Comparison of ENCODE assay signal across 19 cellular contexts in the genomic region with DNA sequence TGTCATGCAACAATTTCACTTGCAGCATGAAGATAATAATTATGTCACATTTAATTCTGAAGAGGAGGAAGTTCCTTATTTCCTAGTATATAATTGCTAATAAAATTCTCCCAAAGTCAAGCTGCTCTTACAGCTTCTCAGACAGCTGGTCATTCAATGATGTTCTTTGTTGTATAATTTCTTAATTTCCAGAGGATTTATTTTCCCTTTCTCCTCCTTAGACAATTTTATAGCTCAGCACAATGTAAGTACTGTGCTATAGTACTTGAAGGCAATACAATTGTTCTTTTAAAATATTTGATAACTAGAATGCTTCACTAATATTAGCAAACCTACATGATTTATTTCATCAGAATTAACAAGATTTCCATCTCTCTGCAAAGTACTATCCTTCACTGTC.
DNase-seq lines count a peak whose midpoint lies in the region; ATAC-seq, FAIRE-seq and TF ChIP-seq lines count a peak whose summit lies in the region.
"Had no signal": no experiment of that assay in that cellular context is flagged by ENCODE, and none has a peak within 500 bp of the region (broad histone marks: within the 10 kb centered on the region; RNA-seq: fewer than 3 reads in every experiment).

No MANE protein-coding gene starts in this region.

- TF ChIP-seq POLR2A in endothelial cell of umbilical vein (IDR thresholded peaks at IDR 0.05; ENCODE audit: low read depth, low read length) (no peak), heart left ventricle (IDR thresholded peaks at IDR 0.05) (no peak)

- no peak overlapping the region for H3K9ac ChIP-seq in endothelial cell of umbilical vein (replicated peaks; ENCODE audit: extremely low read depth, insufficient read depth, low read length)

- H3K4me2 ChIP-seq in OCI-LY7 (ENCODE audit: low read length) (no peak overlapping the region), endothelial cell of umbilical vein (ENCODE audit: insufficient read depth, low read length) (no peak overlapping the region)

- H3K4me1 Mint-ChIP-seq in stimulated activated effector memory CD8-positive, alpha-beta T cell treated with anti-CD3 and anti-CD28 coated beads, Interleukin-12 subunit alpha, Interleukin-12 subunit beta, amount 100 ng/mL, for 72 hours, result peaks cover 6% of the 10 kb centered on the region

- BruUV-seq in OCI-LY7 (replicated peaks; lab: Mats Ljungman, UMichigan) (TSS peak; percentile 5), endothelial cell of umbilical vein (replicated peaks; lab: Mats Ljungman, UMichigan) (no TSS peak)

- no peak overlapping the region for H3K4me3 Mint-ChIP-seq in stimulated activated effector memory CD8-positive, alpha-beta T cell treated with anti-CD3 and anti-CD28 coated beads, Interleukin-12 subunit alpha, Interleukin-12 subunit beta, amount 100 ng/mL, for 72 hours
- H3K4me3 Mint-ChIP-seq: CD4-positive, alpha-beta memory T cell; IgD-negative memory B cell had no signal

- H3K27me3 ChIP-seq in endothelial cell of umbilical vein (ENCODE audit: control insufficient read depth in 2 of 2, insufficient read depth in 2 of 2, low read length in 2 of 2) (no peaks in the 10 kb centered on the region), heart left ventricle (no peaks in the 10 kb centered on the region)

- H3K4me1 ChIP-seq in OCI-LY7 (ENCODE audit: insufficient read depth, low read length, poor library complexity, severe bottlenecking) (no peaks in the 10 kb centered on the region), endothelial cell of umbilical vein (ENCODE audit: control insufficient read depth, extremely low read depth, insufficient read depth, low read length) (no peaks in the 10 kb centered on the region), heart left ventricle (peaks cover 0 to 13% (median 0%) of the 10 kb centered on the region in 12 donors)
- H3K4me1 ChIP-seq: Caco-2, HAP-1 had no signal

- H3K79me2 ChIP-seq in OCI-LY7 (ENCODE audit: insufficient read depth, low read depth, low read length) (no peaks in the 10 kb centered on the region), endothelial cell of umbilical vein (ENCODE audit: control insufficient read depth, insufficient read depth, low read length) (peaks cover 2% of the 10 kb centered on the region)

- ATAC-seq in stimulated activated effector memory CD8-positive, alpha-beta T cell treated with anti-CD3 and anti-CD28 coated beads, Interleukin-12 subunit alpha, Interleukin-12 subunit beta, amount 100 ng/mL, for 72 hours, result no peak
- no peak for ATAC-seq in heart left ventricle
- no peak for ATAC-seq in GM18511 (IDR thresholded peaks at IDR 0.05; ENCODE audit: unreplicated experiment)
- ATAC-seq: GM12878 had no signal

- H4K20me1 ChIP-seq in OCI-LY7 (ENCODE audit: insufficient read depth, low read length) (no peaks in the 10 kb centered on the region), endothelial cell of umbilical vein (replicated peaks; ENCODE audit: control insufficient read depth, extremely low read depth, insufficient read depth, low read length) (no peaks in the 10 kb centered on the region)

- H3K27ac Mint-ChIP-seq in stimulated activated effector memory CD8-positive, alpha-beta T cell treated with anti-CD3 and anti-CD28 coated beads, Interleukin-12 subunit alpha, Interleukin-12 subunit beta, amount 100 ng/mL, for 72 hours, result peak overlapping the region; percentile 6
- H3K27ac Mint-ChIP-seq: IgD-negative memory B cell had no signal

- H2AFZ ChIP-seq in OCI-LY7 (ENCODE audit: low read length) (no peak overlapping the region), endothelial cell of umbilical vein (ENCODE audit: low read depth, low read length) (no peak overlapping the region)

- DNase-seq in NCI-H1105 treated with DMSO at 0.1 percent for 48 hours (lab: John Stamatoyannopoulos, UW), result peak; percentile 2
- DNase-seq in NCI-H1105 (lab: John Stamatoyannopoulos, UW), result no peak
- DNase-seq in OCI-LY7 (ENCODE audit: low spot score), result no peak
- DNase-seq in endothelial cell of umbilical vein (ENCODE audit: low read depth, low spot score), result peak; percentile 16
- no peak for DNase-seq in stimulated activated effector memory CD8-positive, alpha-beta T cell treated with anti-CD3 and anti-CD28 coated beads, Interleukin-12 subunit alpha, Interleukin-12 subunit beta, amount 100 ng/mL, for 72 hours (ENCODE audit: low spot score in 2 of 2)
- no peak for DNase-seq in UCSD-AML1 (lab: John Stamatoyannopoulos, UW; ENCODE audit: unreplicated experiment)
- DNase-seq in heart left ventricle, result no peak
- DNase-seq: AML-193; C1 segment of cervical spinal cord; Caco-2; CD4-positive, alpha-beta memory T cell; DMS53 had no signal

- no peaks in the 10 kb centered on the region for H3K9me3 Mint-ChIP-seq in stimulated activated effector memory CD8-positive, alpha-beta T cell treated with anti-CD3 and anti-CD28 coated beads, Interleukin-12 subunit alpha, Interleukin-12 subunit beta, amount 100 ng/mL, for 72 hours

- no peaks in the 10 kb centered on the region for H3K9me1 ChIP-seq in endothelial cell of umbilical vein (replicated peaks; ENCODE audit: control insufficient read depth, extremely low read depth, insufficient read depth, low read length)

- no peak for FAIRE-seq in endothelial cell of umbilical vein (lab: Jason Lieb, UNC)
- FAIRE-seq: GM12878, GM18507, H1 had no signal

- CTCF ChIA-PET in OCI-LY7 (lab: Charles Lee; ENCODE audit: unreplicated experiment) (no interaction called here), endothelial cell of umbilical vein (lab: Charles Lee) (interaction anchor here (1.2 to 2.4 kb wide), 2 partner anchors 11 to 14 kb away, joined by 3 to 6 read pairs; no protein-coding TSS in a partner anchor)

- TF ChIP-seq CTCF in OCI-LY7 (conservative IDR thresholded peaks at IDR 0.05; ENCODE audit: low read length) (no peak), endothelial cell of umbilical vein (IDR thresholded peaks at IDR 0.05; ENCODE audit: extremely low read depth in 1 of 2, insufficient read depth in 1 of 2, low read depth in 1 of 2, low read length in 2 of 2) (no peak), heart left ventricle (IDR thresholded peaks at IDR 0.05) (no peak)

- H3K27ac ChIP-seq in OCI-LY7 (ENCODE audit: low read depth, low read length, poor library complexity, severe bottlenecking) (no peak overlapping the region), endothelial cell of umbilical vein (ENCODE audit: insufficient read depth, low read depth, low read length) (no peak overlapping the region), heart left ventricle (no peak overlapping the region)
- H3K27ac ChIP-seq: 22Rv1 had no signal

- H3K36me3 ChIP-seq in OCI-LY7 (ENCODE audit: insufficient read depth, low read length) (peaks cover 86% of the 10 kb centered on the region), endothelial cell of umbilical vein (ENCODE audit: control insufficient read depth in 2 of 2, extremely low read depth in 1 of 2, insufficient read depth in 2 of 2, low read length in 2 of 2) (peaks cover 0 to 2% of the 10 kb centered on the region in 2 experiments), heart left ventricle (peaks cover 0 to 84% (median 64%) of the 10 kb centered on the region in 9 donors)
- H3K36me3 ChIP-seq: HAP-1 had no signal

- H3K9me3 ChIP-seq in OCI-LY7 (ENCODE audit: low read length) (no peaks in the 10 kb centered on the region), endothelial cell of umbilical vein (replicated peaks; ENCODE audit: control insufficient read depth, insufficient read depth, low read length) (no peaks in the 10 kb centered on the region), heart left ventricle (peaks cover 0 to 12% (median 0%) of the 10 kb centered on the region in 12 donors)
- H3K9me3 ChIP-seq: Caco-2, HAP-1 had no signal

- no peaks in the 10 kb centered on the region for H3K9me2 ChIP-seq in OCI-LY7 (ENCODE audit: insufficient read depth, low read length)

- H3K36me3 Mint-ChIP-seq in stimulated activated effector memory CD8-positive, alpha-beta T cell treated with anti-CD3 and anti-CD28 coated beads, Interleukin-12 subunit alpha, Interleukin-12 subunit beta, amount 100 ng/mL, for 72 hours, result peaks cover 85% of the 10 kb centered on the region

- H3K4me3 ChIP-seq in OCI-LY7 (ENCODE audit: low read depth, low read length, poor library complexity, severe bottlenecking), result no peak overlapping the region
- H3K4me3 ChIP-seq in endothelial cell of umbilical vein (replicated peaks in 1 of 3; ENCODE audit: insufficient read depth in 1 of 3, low read depth in 1 of 3, low read length in 3 of 3), result no peak overlapping the region
- no peak overlapping the region for H3K4me3 ChIP-seq in heart left ventricle
- H3K4me3 ChIP-seq: GM12878, HAP-1 had no signal

- POLR2A ChIA-PET in OCI-LY7 (lab: Charles Lee) (interaction anchor here (0.9 to 2.3 kb wide), 2 partner anchors 9 to 12 kb away, joined by 4 to 10 read pairs; no protein-coding TSS in a partner anchor), endothelial cell of umbilical vein (lab: Charles Lee) (no interaction called here)

- intact Hi-C loops in OCI-LY7 (cut with micrococcal nuclease; ENCODE audit: unreplicated experiment), result no loop called here
- intact Hi-C loops in endothelial cell of umbilical vein (cut with micrococcal nuclease), result no loop called here
- intact Hi-C loops in heart left ventricle (cut with DNase I), result loop anchor here in 1 of 10 donors (10.0 kb wide), 1 partner anchor 67 kb away; no protein-coding TSS in a partner anchor

- dilution Hi-C loops in endothelial cell of umbilical vein (cut with MboI; ENCODE audit: extremely low pct_ligation_motif_present, low sequenced_read_pairs), result no loop called here

TF ChIP-seq in endothelial cell of umbilical vein, 7 proteins besides CTCF, POLR2A, EP300 and RAD21:
- TF ChIP-seq, protein P1, sequence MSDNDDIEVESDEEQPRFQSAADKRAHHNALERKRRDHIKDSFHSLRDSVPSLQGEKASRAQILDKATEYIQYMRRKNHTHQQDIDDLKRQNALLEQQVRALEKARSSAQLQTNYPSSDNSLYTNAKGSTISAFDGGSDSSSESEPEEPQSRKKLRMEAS (IDR thresholded peaks at IDR 0.05; ENCODE audit: insufficient read depth, insufficient read length), result no peak
- TF ChIP-seq JUN (IDR thresholded peaks at IDR 0.05; ENCODE audit: borderline replicate concordance, insufficient read depth, insufficient read length, low read depth) (no peak), EZH2 (IDR thresholded peaks at IDR 0.05; ENCODE audit: borderline replicate concordance, low read depth, low read length, severe bottlenecking) (no peak), MYC (IDR thresholded peaks at IDR 0.05; ENCODE audit: low read depth, low read length) (no peak), POLR2AphosphoS5 (IDR thresholded peaks at IDR 0.05; ENCODE audit: insufficient read depth, low read depth, low read length) (no peak), FOS (IDR thresholded peaks at IDR 0.05; ENCODE audit: borderline replicate concordance, insufficient read depth, low read length) (no peak), GATA2 (IDR thresholded peaks at IDR 0.05; ENCODE audit: insufficient read depth, insufficient read length, low read depth, low read length) (no peak)

Comparison
In these comparisons a context has a peak if more than half of its experiments do, and no peak if none do; other contexts are left out.
1. DNase-seq: peak in NCI-H1105 treated with DMSO at 0.1 percent for 48 hours (single experiment) and endothelial cell of umbilical vein (single experiment); none in NCI-H1105 (single experiment), OCI-LY7 (single experiment), stimulated activated effector memory CD8-positive, alpha-beta T cell treated with anti-CD3 and anti-CD28 coated beads, Interleukin-12 subunit alpha, Interleukin-12 subunit beta, amount 100 ng/mL, for 72 hours (0 of 2), UCSD-AML1 (single experiment) and heart left ventricle (0 of 5).